19 cellular contexts compared by ENCODE assay signal in the genomic region with DNA sequence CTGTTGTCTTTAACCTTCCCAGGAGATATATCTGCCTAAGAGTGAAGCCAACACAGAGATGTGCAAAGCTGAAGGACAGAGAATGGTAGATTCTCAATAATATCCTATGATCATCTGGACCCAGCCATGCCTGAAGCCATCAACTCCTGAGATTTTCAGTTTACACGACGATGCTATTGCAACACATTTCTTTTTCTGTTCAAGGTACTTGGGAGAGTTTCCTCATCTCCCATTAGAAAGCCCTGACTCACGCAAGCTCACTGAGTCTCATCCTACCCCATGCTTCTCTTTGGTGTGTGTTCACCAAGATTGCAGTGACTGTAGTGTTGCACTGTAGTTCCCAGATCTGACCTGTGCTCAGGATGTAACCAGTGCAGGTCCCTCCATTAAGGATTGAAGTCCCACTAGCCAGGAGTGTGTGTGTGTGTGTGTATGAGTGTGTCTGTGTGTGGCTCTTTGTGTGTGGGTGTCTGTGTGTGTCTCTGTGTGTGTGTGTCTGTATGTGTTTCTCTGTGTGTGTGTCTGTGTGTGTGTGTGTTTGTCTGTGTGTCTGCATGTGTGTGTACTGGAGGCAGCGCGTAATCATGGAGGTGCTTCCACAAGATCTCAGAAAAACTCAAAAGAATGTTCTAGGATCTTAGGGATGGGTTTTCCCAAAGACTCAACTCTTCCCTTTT. TPM values are rescaled to one million over a fixed set of nuclear protein-coding genes. Genes with fewer than 3 reads are reported as not detected.
DNase-seq lines count a peak whose midpoint lies in the region; ATAC-seq and TF ChIP-seq lines count a peak whose summit lies in the region.
"Had no signal": no experiment of that assay in that cellular context is flagged by ENCODE, and none has a peak within 500 bp of the region (broad histone marks: within the 10 kb centered on the region; RNA-seq: fewer than 3 reads in every experiment).

No MANE protein-coding gene starts in this region.

- no peak overlapping the region for H2AFZ ChIP-seq in IMR-90 (replicated peaks; ENCODE audit: low read length, poor library complexity)

- H2BK120ac ChIP-seq in IMR-90 (ENCODE audit: low read depth, low read length) = no peak overlapping the region

- no peak overlapping the region for H3K9ac ChIP-seq in IMR-90 (ENCODE audit: low read depth, low read length)
- no peak overlapping the region for H3K9ac ChIP-seq in endodermal cell (ENCODE audit: extremely low read depth, low read length, poor library complexity, severe bottlenecking)

- H3K36me3 ChIP-seq in IMR-90 (ENCODE audit: control insufficient read depth, insufficient read depth, low read length) (no peaks in the 10 kb centered on the region), endodermal cell (ENCODE audit: control insufficient read depth, insufficient read depth, low read length) (no peaks in the 10 kb centered on the region), left lung (no peaks in the 10 kb centered on the region)

- peak overlapping the region; percentile 54 for H2BK5ac ChIP-seq in IMR-90 (ENCODE audit: low read depth, low read length, poor library complexity, severe bottlenecking)

- H3K4me3 Mint-ChIP-seq in endodermal cell = no peak overlapping the region
- H3K4me3 Mint-ChIP-seq in osteocyte (ENCODE audit: unreplicated experiment) = no peak overlapping the region
- H3K4me3 Mint-ChIP-seq in T-helper 2 cell treated with Interferon-gamma antibody and Interleukin-4, amounts not matched to agents 5 μg/mL and 100 μg/mL, for 36 hours = no peak overlapping the region

- no peak overlapping the region for H4K91ac ChIP-seq in IMR-90 (ENCODE audit: insufficient read depth, low read depth, low read length)

- H4K5ac ChIP-seq in IMR-90 (ENCODE audit: low read depth, low read length) = no peak overlapping the region

- no peaks in the 10 kb centered on the region for H3K79me1 ChIP-seq in IMR-90 (ENCODE audit: low read depth in 1 of 2, low read length in 2 of 2)

- dilution Hi-C loops in IMR-90 (cut with HindIII; ENCODE audit: low sequenced_read_pairs, unreplicated experiment) = no loop called here

- CTCF ChIA-PET in IMR-90 (lab: Yijun Ruan, JAX) = no interaction called here

- no peaks in the 10 kb centered on the region for H3K9me1 ChIP-seq in IMR-90 (ENCODE audit: insufficient read depth, low read length)

- BruUV-seq in IMR-90 (replicated peaks; lab: Mats Ljungman, UMichigan) = no TSS peak

- intact Hi-C loops in IMR-90 (cut with micrococcal nuclease) = no loop called here
- intact Hi-C loops in left lung (cut with DNase I) = no loop called here

- H3K4me1 Mint-ChIP-seq in endodermal cell (peaks cover 36% of the 10 kb centered on the region), osteocyte (ENCODE audit: unreplicated experiment) (no peaks in the 10 kb centered on the region)
- H3K4me1 Mint-ChIP-seq in T-helper 2 cell treated with Interferon-gamma antibody and Interleukin-4, amounts not matched to agents 5 μg/mL and 100 μg/mL, for 36 hours (ENCODE audit: low read depth) = no peaks in the 10 kb centered on the region

- POLR2A ChIA-PET in IMR-90 (lab: Charles Lee; ENCODE audit: unreplicated experiment) = no interaction called here

- no peak overlapping the region for H2BK15ac ChIP-seq in IMR-90 (ENCODE audit: low read depth, low read length)

- no peak for TF ChIP-seq CTCF in IMR-90 (conservative IDR thresholded peaks at IDR 0.05; ENCODE audit: low read depth, low read length)
- no peak for TF ChIP-seq CTCF in endodermal cell (conservative IDR thresholded peaks at IDR 0.05)
- TF ChIP-seq CTCF in osteocyte (IDR thresholded peaks at IDR 0.05) = no peak
- no peak for TF ChIP-seq CTCF in left lung (IDR thresholded peaks at IDR 0.05)

- H4K20me1 ChIP-seq in IMR-90 (ENCODE audit: insufficient read depth, low read length) = no peaks in the 10 kb centered on the region

- H3K56ac ChIP-seq in IMR-90 (ENCODE audit: extremely low read depth, insufficient read depth, low read length) = no peak overlapping the region

- no peak overlapping the region for H3K4ac ChIP-seq in IMR-90 (ENCODE audit: low read depth, low read length)

- H2BK20ac ChIP-seq in IMR-90 (ENCODE audit: low read depth, low read length) = no peak overlapping the region

- ATAC-seq in IMR-90 (ENCODE audit: low read depth) (no peak), left lung (no peak), HG03025 (IDR thresholded peaks at IDR 0.05; ENCODE audit: low FRiP score, unreplicated experiment) (no peak)
- ATAC-seq: PC-3 had no signal

- H3K27ac Mint-ChIP-seq in endodermal cell (no peak overlapping the region), osteocyte (ENCODE audit: unreplicated experiment) (no peak overlapping the region)
- H3K27ac Mint-ChIP-seq in T-helper 2 cell treated with Interferon-gamma antibody and Interleukin-4, amounts not matched to agents 5 μg/mL and 100 μg/mL, for 36 hours = no peak overlapping the region

- no peak overlapping the region for H3K18ac ChIP-seq in IMR-90 (ENCODE audit: low read depth, low read length)

- no peak overlapping the region for H3K4me2 ChIP-seq in IMR-90 (ENCODE audit: low read depth, low read length)

- no peak overlapping the region for H4K8ac ChIP-seq in IMR-90 (ENCODE audit: low read depth in 2 of 2, low read length in 2 of 2)

- H2AK5ac ChIP-seq in IMR-90 (ENCODE audit: low read depth, low read length) = no peak overlapping the region

- in situ Hi-C loops in IMR-90 (cut with MboI; ENCODE audit: low sequenced_read_pairs) = no loop called here

- H3K27me3 ChIP-seq in IMR-90 (ENCODE audit: control insufficient read depth, insufficient read depth, low read length) (no peaks in the 10 kb centered on the region), endodermal cell (ENCODE audit: control insufficient read depth, insufficient read depth, low read length, poor library complexity, severe bottlenecking) (peaks cover 94% of the 10 kb centered on the region), left lung (peaks cover 0 to 4% of the 10 kb centered on the region in 2 donors)

- TF ChIP-seq RAD21 in IMR-90 (IDR thresholded peaks at IDR 0.05; ENCODE audit: low read length) = no peak

- H3K27me3 Mint-ChIP-seq in endodermal cell (ENCODE audit: insufficient read depth) (peaks cover 88% of the 10 kb centered on the region), osteocyte (ENCODE audit: unreplicated experiment) (no peaks in the 10 kb centered on the region)
- peaks cover 5% of the 10 kb centered on the region for H3K27me3 Mint-ChIP-seq in T-helper 2 cell treated with Interferon-gamma antibody and Interleukin-4, amounts not matched to agents 5 μg/mL and 100 μg/mL, for 36 hours (ENCODE audit: low read depth)

- no peak for TF ChIP-seq POLR2A in IMR-90 (IDR thresholded peaks at IDR 0.05; ENCODE audit: low read depth, low read length)

- H3K9me3 ChIP-seq in IMR-90 (ENCODE audit: control insufficient read depth, insufficient read depth, low read length) = no peaks in the 10 kb centered on the region
- no peaks in the 10 kb centered on the region for H3K9me3 ChIP-seq in endodermal cell (ENCODE audit: control insufficient read depth, low read length)
- H3K9me3 ChIP-seq in left lung = no peaks in the 10 kb centered on the region

- H3K4me3 ChIP-seq in IMR-90 (ENCODE audit: insufficient read depth, low read depth, low read length) (no peak overlapping the region), endodermal cell (ENCODE audit: low read length) (no peak overlapping the region), left lung (no peak overlapping the region)

- no peak overlapping the region for H3K14ac ChIP-seq in IMR-90 (replicated peaks; ENCODE audit: low read depth, low read length)

- no peaks in the 10 kb centered on the region for H3K36me3 Mint-ChIP-seq in endodermal cell (ENCODE audit: low read depth)
- H3K36me3 Mint-ChIP-seq in osteocyte (ENCODE audit: unreplicated experiment) = no peaks in the 10 kb centered on the region
- no peaks in the 10 kb centered on the region for H3K36me3 Mint-ChIP-seq in T-helper 2 cell treated with Interferon-gamma antibody and Interleukin-4, amounts not matched to agents 5 μg/mL and 100 μg/mL, for 36 hours (ENCODE audit: low read depth)

- no peaks in the 10 kb centered on the region for H3K9me3 Mint-ChIP-seq in endodermal cell
- H3K9me3 Mint-ChIP-seq in osteocyte (ENCODE audit: unreplicated experiment) = no peaks in the 10 kb centered on the region
- no peaks in the 10 kb centered on the region for H3K9me3 Mint-ChIP-seq in T-helper 2 cell treated with Interferon-gamma antibody and Interleukin-4, amounts not matched to agents 5 μg/mL and 100 μg/mL, for 36 hours

- H3K27ac ChIP-seq in IMR-90 (ENCODE audit: insufficient read depth, low read length) (no peak overlapping the region), endodermal cell (ENCODE audit: low read depth, low read length) (no peak overlapping the region), left lung (no peak overlapping the region)
- H3K27ac ChIP-seq: RWPE1 had no signal

- WGBS in IMR-90 (ENCODE audit: extremely low coverage in 2 of 2, insufficient read length in 1 of 2), 2 experiments = no CpG with 5 or more reads among the region's 5 CpGs
- WGBS in endodermal cell (ENCODE audit: insufficient coverage in 1 of 2, insufficient read length in 1 of 2), 2 experiments = 92 to 95% methylated on average over 5 of the region's 5 CpGs

- H3K23ac ChIP-seq in IMR-90 (ENCODE audit: low read depth, low read length) = no peak overlapping the region

- H2AK9ac ChIP-seq in IMR-90 (replicated peaks; ENCODE audit: low read depth, low read length, poor library complexity) = peak overlapping the region; percentile 42

- no peak for DNase-seq in IMR-90
- DNase-seq in MV-4-11 (lab: John Stamatoyannopoulos, UW) = peak; percentile 15
- DNase-seq in endodermal cell = peak; percentile 22
- DNase-seq in osteocyte (ENCODE audit: extremely low spot score, unreplicated experiment) = peak; percentile 32
- no peak for DNase-seq in left lung
- no peak for DNase-seq in T-helper 2 cell treated with Interferon-gamma antibody and Interleukin-4, amounts not matched to agents 5 μg/mL and 100 μg/mL, for 36 hours (ENCODE audit: low spot score)
- DNase-seq: C1 segment of cervical spinal cord, Kasumi-1, MM.1S, NCI-H1417, NCI-H187 treated with DMSO at 0.1 percent for 48 hours, NCI-H226, NCI-H524, NCI-H82, PC-3 had no signal

- H3K4me1 ChIP-seq in IMR-90 (ENCODE audit: control insufficient read depth, insufficient read depth, low read length) (no peaks in the 10 kb centered on the region), endodermal cell (ENCODE audit: control insufficient read depth, insufficient read depth, low read length) (peaks cover 5% of the 10 kb centered on the region), left lung (no peaks in the 10 kb centered on the region)

RNA-seq across cellular contexts. Expression of a gene that starts 15.5 kb away (rescaled TPM):
- total RNA-seq in IMR-90 (2012; rRNA removed) (not detected in 2 replicates), endodermal cell (1 to 10 TPM in 1 of 2 donors, not detected in 1; 1.3 TPM), osteocyte (not detected in 2 replicates), left lung (10 to 100 TPM; 62.3 to 78.9 TPM)
- 0.03 and 0.04 TPM in 2 replicates for polyA plus RNA-seq in IMR-90 (2012; rRNA removed)
- 0.40 TPM in 1 of 2 replicates, not detected in the other for polyA plus RNA-seq in IMR-90 (2012; cell fraction: cytosol; rRNA removed)
- polyA plus RNA-seq in IMR-90 (2012; cell fraction: nucleus; rRNA removed; ENCODE audit: low replicate concordance) = 0.05 TPM in 1 of 2 replicates, not detected in the other
- polyA plus RNA-seq in endodermal cell (2013, experiment 1 of 2) = 0.32 TPM
- 0.17 TPM for polyA plus RNA-seq in endodermal cell (2013, experiment 2 of 2)
- total RNA-seq: HT-29, PC-3 had no signal

RNA-seq across cellular contexts. Expression of a gene that starts 57.8 kb away (rescaled TPM):
- total RNA-seq in IMR-90 (2012; rRNA removed) = not detected in 2 replicates
- polyA plus RNA-seq in IMR-90 (2012; rRNA removed) = not detected in 2 replicates
- polyA plus RNA-seq in IMR-90 (2012; cell fraction: cytosol; rRNA removed) = not detected in 2 replicates
- not detected in 2 replicates for polyA plus RNA-seq in IMR-90 (2012; cell fraction: nucleus; rRNA removed; ENCODE audit: low replicate concordance)
- total RNA-seq in endodermal cell = under 1 TPM in 1 of 2 donors, not detected in 1; 0.26 TPM
- polyA plus RNA-seq in endodermal cell (2013, experiment 1 of 2) = not detected
- polyA plus RNA-seq in endodermal cell (2013, experiment 2 of 2) = not detected
- not detected in 2 replicates for total RNA-seq in osteocyte
- not detected for total RNA-seq in left lung
- total RNA-seq: H4, HT-29, PC-3 had no signal

Comparison
In these comparisons a context has a peak if more than half of its experiments do, and no peak if none do; other contexts are left out.
1. DNase-seq: peak in MV-4-11 (single experiment), endodermal cell (single experiment) and osteocyte (single experiment); none in IMR-90 (single experiment), left lung (0 of 2) and T-helper 2 cell treated with Interferon-gamma antibody and Interleukin-4, amounts not matched to agents 5 μg/mL and 100 μg/mL, for 36 hours (single experiment).
2. RNA of a gene that starts 15.5 kb away (total RNA-seq): 62.3 to 78.9 TPM in left lung; 1.3 TPM in endodermal cell, not detected in IMR-90 and not detected in osteocyte; every median in the first group is over 10 times any median in the second.